Comparison of ENCODE assay signal across 16 cellular contexts in genomic region chr4:98677799-98678198, GRCh38. TPM values are rescaled to one million over a fixed set of nuclear protein-coding genes. Genes with fewer than 3 reads are reported as not detected.
DNase-seq lines count a peak whose midpoint lies in the region; ATAC-seq and TF ChIP-seq lines count a peak whose summit lies in the region.
"Had no signal": no experiment of that assay in that cellular context is flagged by ENCODE, and none has a peak within 500 bp of the region (broad histone marks: within the 10 kb centered on the region; RNA-seq: fewer than 3 reads in every experiment).

No MANE protein-coding gene starts in this region.

- H4K8ac ChIP-seq in IMR-90 (ENCODE audit: low read depth in 2 of 2, low read length in 2 of 2) (no peak overlapping the region), mesenchymal stem cell (ENCODE audit: low read length) (no peak overlapping the region)

- POLR2A ChIA-PET in IMR-90 (lab: Charles Lee; ENCODE audit: unreplicated experiment), result no interaction called here

- intact Hi-C loops in IMR-90 (cut with micrococcal nuclease), result no loop called here

- dilution Hi-C loops in IMR-90 (cut with HindIII; ENCODE audit: low sequenced_read_pairs, unreplicated experiment), result no loop called here

- H3K79me1 ChIP-seq in IMR-90 (ENCODE audit: low read depth in 1 of 2, low read length in 2 of 2), result no peaks in the 10 kb centered on the region
- no peaks in the 10 kb centered on the region for H3K79me1 ChIP-seq in mesenchymal stem cell (replicated peaks; ENCODE audit: low read length, poor library complexity, severe bottlenecking)

- in situ Hi-C loops in IMR-90 (cut with MboI; ENCODE audit: low sequenced_read_pairs), result no loop called here

- no peak overlapping the region for H2AK5ac ChIP-seq in IMR-90 (ENCODE audit: low read depth, low read length)
- no peak overlapping the region for H2AK5ac ChIP-seq in mesenchymal stem cell (ENCODE audit: low read length, severe bottlenecking)

- TF ChIP-seq POLR2A in IMR-90 (IDR thresholded peaks at IDR 0.05; ENCODE audit: low read depth, low read length), result no peak

- no TSS peak for BruUV-seq in IMR-90 (replicated peaks; lab: Mats Ljungman, UMichigan)

- H3K56ac ChIP-seq in IMR-90 (ENCODE audit: extremely low read depth, insufficient read depth, low read length), result no peak overlapping the region

- H3K4me2 ChIP-seq in IMR-90 (ENCODE audit: low read depth, low read length) (no peak overlapping the region), mesenchymal stem cell (ENCODE audit: low read length, poor library complexity, severe bottlenecking) (no peak overlapping the region)
- H3K4me2 ChIP-seq: BLaER1 had no signal

- WGBS in IMR-90 (ENCODE audit: extremely low coverage in 2 of 2, insufficient read length in 1 of 2), 2 experiments, result 100% methylated on average over 2 of the region's 3 CpGs; no CpG with 5 or more reads in 1 of the 2 experiments
- WGBS in mesenchymal stem cell, result 95% methylated on average over 2 of the region's 3 CpGs

- no peaks in the 10 kb centered on the region for H3K9me3 ChIP-seq in IMR-90 (ENCODE audit: control insufficient read depth, insufficient read depth, low read length)
- no peaks in the 10 kb centered on the region for H3K9me3 ChIP-seq in mesenchymal stem cell (ENCODE audit: control insufficient read depth, low read length)
- H3K9me3 ChIP-seq: BLaER1, Caco-2 had no signal

- no peak overlapping the region for H3K4me3 ChIP-seq in IMR-90 (ENCODE audit: insufficient read depth, low read depth, low read length)
- no peak overlapping the region for H3K4me3 ChIP-seq in mesenchymal stem cell (ENCODE audit: insufficient read depth in 1 of 2, low read depth in 1 of 2, low read length in 2 of 2)
- H3K4me3 ChIP-seq: BLaER1 had no signal

- no peak for TF ChIP-seq RAD21 in IMR-90 (IDR thresholded peaks at IDR 0.05; ENCODE audit: low read length)

- H3K23ac ChIP-seq in IMR-90 (ENCODE audit: low read depth, low read length), result no peak overlapping the region
- no peak overlapping the region for H3K23ac ChIP-seq in mesenchymal stem cell (ENCODE audit: low read length in 2 of 2)

- no peak for TF ChIP-seq CTCF in IMR-90 (conservative IDR thresholded peaks at IDR 0.05; ENCODE audit: low read depth, low read length)

- H2AFZ ChIP-seq in IMR-90 (replicated peaks; ENCODE audit: low read length, poor library complexity) (no peak overlapping the region), mesenchymal stem cell (ENCODE audit: low read depth, low read length) (no peak overlapping the region)

- H2BK20ac ChIP-seq in IMR-90 (ENCODE audit: low read depth, low read length), result no peak overlapping the region

- no peak overlapping the region for H3K4ac ChIP-seq in IMR-90 (ENCODE audit: low read depth, low read length)
- no peak overlapping the region for H3K4ac ChIP-seq in mesenchymal stem cell (ENCODE audit: low read depth in 1 of 2, low read length in 2 of 2)

- H2BK12ac ChIP-seq in mesenchymal stem cell (ENCODE audit: low read length in 2 of 2), result no peak overlapping the region

- H3K4me1 ChIP-seq in IMR-90 (ENCODE audit: control insufficient read depth, insufficient read depth, low read length) (peaks cover 5% of the 10 kb centered on the region; the same call in 1 of the 2 replicates), mesenchymal stem cell (ENCODE audit: control insufficient read depth, insufficient read depth, low read depth, low read length) (no peaks in the 10 kb centered on the region)
- H3K4me1 ChIP-seq: BLaER1 had no signal

- H2BK5ac ChIP-seq in IMR-90 (ENCODE audit: low read depth, low read length, poor library complexity, severe bottlenecking) (no peak overlapping the region), mesenchymal stem cell (ENCODE audit: low read depth, low read length, poor library complexity, severe bottlenecking) (no peak overlapping the region)

- CTCF ChIA-PET in IMR-90 (lab: Yijun Ruan, JAX), result interaction anchor here (0.6 to 0.8 kb wide), 2 partner anchors 22 to 47 kb away, joined by 3 to 4 read pairs; no protein-coding TSS in a partner anchor

- H2BK15ac ChIP-seq in IMR-90 (ENCODE audit: low read depth, low read length), result no peak overlapping the region
- no peak overlapping the region for H2BK15ac ChIP-seq in mesenchymal stem cell (ENCODE audit: low read depth, poor library complexity, severe bottlenecking)

- peak; percentile 41 for DNase-seq in EH (ENCODE audit: low read depth)
- DNase-seq in IMR-90, result peak; percentile 32
- peak; percentile 56 for DNase-seq in amniotic epithelial cell (ENCODE audit: low read depth)
- peak; percentile 5 for DNase-seq in mesenchymal stem cell
- no peak for DNase-seq in HuH-7.5 (ENCODE audit: low spot score)
- DNase-seq in stimulated activated naive CD8-positive, alpha-beta T cell treated with anti-CD3 and anti-CD28 coated beads, Interleukin-15, Interleukin-2, amounts not matched to agents 100 U/mL and 50 U/mL, for 24 hours, result no peak
- DNase-seq: 8988T; AML-193; Caco-2; CD8-positive, alpha-beta memory T cell; DMS53; KBM-7 had no signal

- H3K9me1 ChIP-seq in IMR-90 (ENCODE audit: insufficient read depth, low read length), result 0 out of 2 replicates have a peak, but pooled peaks cover 2% of the 10 kb centered on the region

- H3K36me3 ChIP-seq in IMR-90 (ENCODE audit: control insufficient read depth, insufficient read depth, low read length), result no peaks in the 10 kb centered on the region
- H3K36me3 ChIP-seq in mesenchymal stem cell (ENCODE audit: control insufficient read depth in 1 of 2, insufficient read depth in 2 of 2, low read depth in 1 of 2, low read length in 2 of 2), result no peaks in the 10 kb centered on the region
- H3K36me3 ChIP-seq: BLaER1 had no signal

- no peak overlapping the region for H4K91ac ChIP-seq in IMR-90 (ENCODE audit: insufficient read depth, low read depth, low read length)
- no peak overlapping the region for H4K91ac ChIP-seq in mesenchymal stem cell (ENCODE audit: low read length)

- H3K18ac ChIP-seq in IMR-90 (ENCODE audit: low read depth, low read length) (no peak overlapping the region), mesenchymal stem cell (ENCODE audit: low read depth in 1 of 2, low read length in 2 of 2) (no peak overlapping the region)

- H3K14ac ChIP-seq in IMR-90 (replicated peaks; ENCODE audit: low read depth, low read length) (peak overlapping the region; percentile 62; the same call in 1 of the 2 replicates), mesenchymal stem cell (ENCODE audit: low read length in 2 of 2) (no peak overlapping the region)

- H3K27me3 ChIP-seq in IMR-90 (ENCODE audit: control insufficient read depth, insufficient read depth, low read length) (no peaks in the 10 kb centered on the region), mesenchymal stem cell (ENCODE audit: control insufficient read depth in 1 of 2, insufficient read depth in 1 of 2, low read length in 2 of 2) (peaks cover 0 to 10% of the 10 kb centered on the region in 2 experiments)
- H3K27me3 ChIP-seq: BLaER1 had no signal

- no peak for ATAC-seq in IMR-90 (ENCODE audit: low read depth)
- ATAC-seq in GM19463 (IDR thresholded peaks at IDR 0.05; ENCODE audit: unreplicated experiment), result no peak
- no peak for ATAC-seq in HG02763 (IDR thresholded peaks at IDR 0.05; ENCODE audit: unreplicated experiment)
- ATAC-seq in stimulated activated naive CD8-positive, alpha-beta T cell treated with anti-CD3 and anti-CD28 coated beads, Interleukin-15, Interleukin-2, amounts not matched to agents 100 U/mL and 50 U/mL, for 24 hours, result no peak

- no peak overlapping the region for H2BK120ac ChIP-seq in IMR-90 (ENCODE audit: low read depth, low read length)
- no peak overlapping the region for H2BK120ac ChIP-seq in mesenchymal stem cell (ENCODE audit: low read depth, low read length)

- H4K5ac ChIP-seq in IMR-90 (ENCODE audit: low read depth, low read length), result no peak overlapping the region

- no peaks in the 10 kb centered on the region for H4K20me1 ChIP-seq in IMR-90 (ENCODE audit: insufficient read depth, low read length)
- H4K20me1 ChIP-seq: BLaER1 had no signal

- H3K9ac ChIP-seq in IMR-90 (ENCODE audit: low read depth, low read length) (no peak overlapping the region), mesenchymal stem cell (ENCODE audit: low read length) (no peak overlapping the region)
- H3K9ac ChIP-seq: BLaER1 had no signal

- H2AK9ac ChIP-seq in IMR-90 (replicated peaks; ENCODE audit: low read depth, low read length, poor library complexity), result no peak overlapping the region

- H3K27ac ChIP-seq in IMR-90 (ENCODE audit: insufficient read depth, low read length) (no peak overlapping the region), mesenchymal stem cell (ENCODE audit: low read length, poor library complexity, severe bottlenecking) (no peak overlapping the region)
- H3K27ac ChIP-seq: BLaER1 had no signal

TF ChIP-seq in IMR-90, 13 proteins besides CTCF, POLR2A, EP300 and RAD21 (continues in another document):
- TF ChIP-seq MAFK (IDR thresholded peaks at IDR 0.05; ENCODE audit: low read depth, low read length) (no peak), FOS (IDR thresholded peaks at IDR 0.05; ENCODE audit: low read depth, low read length) (no peak), BHLHE40 (IDR thresholded peaks at IDR 0.05; ENCODE audit: low read depth, low read length) (no peak), NFE2L2 (IDR thresholded peaks at IDR 0.05; ENCODE audit: low read depth, low read length) (no peak), CHD1 (IDR thresholded peaks at IDR 0.05; ENCODE audit: low read depth, low read length) (no peak), MAZ (IDR thresholded peaks at IDR 0.05; ENCODE audit: borderline replicate concordance, low read depth, low read length) (no peak), SMC3 (IDR thresholded peaks at IDR 0.05; ENCODE audit: low read depth, low read length) (no peak), RFX5 (IDR thresholded peaks at IDR 0.05; ENCODE audit: low read depth, low read length) (no peak), CEBPB (IDR thresholded peaks at IDR 0.05; ENCODE audit: low read depth, low read length) (no peak), MXI1 (IDR thresholded peaks at IDR 0.05; ENCODE audit: borderline replicate concordance, low read depth, low read length) (no peak), ELK1 (IDR thresholded peaks at IDR 0.05; ENCODE audit: borderline replicate concordance, low read depth, low read length) (no peak), RCOR1 (IDR thresholded peaks at IDR 0.05; ENCODE audit: insufficient replicate concordance, low read length) (no peak)

RNA-seq across cellular contexts. Expression of gene TSPAN5, which starts 19.4 kb away (rescaled TPM):
- 79.6 and 88.3 TPM in 2 replicates for total RNA-seq in IMR-90 (2012; rRNA removed)
- 58.2 and 64.8 TPM in 2 replicates for polyA plus RNA-seq in IMR-90 (2012; rRNA removed)
- polyA plus RNA-seq in IMR-90 (2012; cell fraction: cytosol; rRNA removed), result 36.9 and 41.6 TPM in 2 replicates
- 21.8 and 70.0 TPM in 2 replicates for polyA plus RNA-seq in IMR-90 (2012; cell fraction: nucleus; rRNA removed; ENCODE audit: low replicate concordance)
- 20.4 TPM for polyA plus RNA-seq in mesenchymal stem cell (2013, experiment 1 of 2)
- polyA plus RNA-seq in mesenchymal stem cell (2013, experiment 2 of 2), result 22.2 TPM
- total RNA-seq: G401 had no signal

Comparison
In these comparisons a context has a peak if more than half of its experiments do, and no peak if none do; other contexts are left out.
1. DNase-seq: peak in EH (single experiment), IMR-90 (single experiment), amniotic epithelial cell (single experiment) and mesenchymal stem cell (single experiment); none in HuH-7.5 (single experiment) and stimulated activated naive CD8-positive, alpha-beta T cell treated with anti-CD3 and anti-CD28 coated beads, Interleukin-15, Interleukin-2, amounts not matched to agents 100 U/mL and 50 U/mL, for 24 hours (single experiment).